ENCODE assay signal across 14 cellular contexts in the genomic region with DNA sequence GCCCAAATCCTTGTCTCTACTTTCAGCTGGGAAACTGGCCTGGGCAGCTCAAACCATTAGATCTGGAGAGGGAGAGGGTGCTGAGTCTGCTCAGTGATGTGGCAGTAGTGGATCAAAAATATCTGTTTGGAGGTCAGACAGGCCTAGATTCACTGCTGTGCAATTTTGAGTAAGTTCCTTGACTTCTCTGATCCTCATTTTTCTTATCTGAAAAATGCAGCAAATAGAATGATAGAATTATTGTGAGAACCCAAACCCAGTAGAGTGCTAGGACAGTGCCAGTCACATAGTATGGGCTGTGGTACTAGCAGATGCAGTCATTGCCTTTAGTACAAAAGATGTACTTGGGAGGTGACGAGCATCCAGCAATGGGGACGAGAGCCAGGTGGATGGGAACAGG.
"Had no signal": no experiment of that assay in that cellular context is flagged by ENCODE, and none has a peak within 500 bp of the region (broad histone marks: within the 10 kb centered on the region; RNA-seq: fewer than 3 reads in every experiment).

No MANE protein-coding gene starts in this region.

- H3K4me1 ChIP-seq: gastroesophageal sphincter had no signal

- H3K27ac Mint-ChIP-seq: activated B cell treated with CpG ODN at 0.5 μM for 24 hours; activated CD4-positive, alpha-beta T cell treated with anti-CD3 and anti-CD28 coated beads, Interleukin-2, amount 10 ng/mL, durations not matched to agents 7 days and 5 days; activated naive CD4-positive, alpha-beta T cell treated with anti-CD3 and anti-CD28 coated beads for 36 hours; mesothelial cell of epicardium; naive B cell had no signal

- H3K36me3 Mint-ChIP-seq: naive B cell had no signal

- H3K27me3 ChIP-seq: gastroesophageal sphincter, right atrium auricular region, testis had no signal

- H3K4me3 Mint-ChIP-seq: activated B cell treated with CpG ODN at 0.5 μM for 24 hours; activated CD4-positive, alpha-beta T cell treated with anti-CD3 and anti-CD28 coated beads, Interleukin-2, amount 10 ng/mL, durations not matched to agents 7 days and 5 days; activated naive CD4-positive, alpha-beta T cell treated with anti-CD3 and anti-CD28 coated beads for 36 hours; mesothelial cell of epicardium had no signal

- H3K4me1 Mint-ChIP-seq: mesothelial cell of epicardium had no signal

- H3K4me3 ChIP-seq: gastroesophageal sphincter, right atrium auricular region, testis had no signal

- H3K9me3 Mint-ChIP-seq: activated B cell treated with CpG ODN at 0.5 μM for 24 hours; activated CD4-positive, alpha-beta T cell treated with anti-CD3 and anti-CD28 coated beads, Interleukin-2, amount 10 ng/mL, durations not matched to agents 7 days and 5 days; activated naive CD4-positive, alpha-beta T cell treated with anti-CD3 and anti-CD28 coated beads for 36 hours; mesothelial cell of epicardium; naive B cell had no signal

- H3K9me3 ChIP-seq: gastroesophageal sphincter, right atrium auricular region, testis had no signal

- H3K27me3 Mint-ChIP-seq: activated B cell treated with CpG ODN at 0.5 μM for 24 hours; activated CD4-positive, alpha-beta T cell treated with anti-CD3 and anti-CD28 coated beads, Interleukin-2, amount 10 ng/mL, durations not matched to agents 7 days and 5 days had no signal

- DNase-seq: activated B cell treated with CpG ODN at 0.5 μM for 24 hours; activated CD4-positive, alpha-beta T cell treated with anti-CD3 and anti-CD28 coated beads, Interleukin-2, amount 10 ng/mL, durations not matched to agents 7 days and 5 days; activated CD8-positive, alpha-beta memory T cell treated with anti-CD3 and anti-CD28 coated beads for 24 hours; activated naive CD4-positive, alpha-beta T cell treated with anti-CD3 and anti-CD28 coated beads for 36 hours; effector CD8-positive, alpha-beta T cell; kidney glomerular epithelial cell; naive B cell; posterior cingulate gyrus; stimulated activated CD4-positive, alpha-beta T cell treated with anti-CD3 and anti-CD28 coated beads, Interleukin-12 subunit alpha, Interleukin-12 subunit beta, amount 100 ng/mL, for 4 hours; stimulated activated naive CD4-positive, alpha-beta T cell treated with Interleukin-2 at 50 U/mL for 16 hours; testis had no signal

- H3K27ac ChIP-seq: gastroesophageal sphincter, testis had no signal
